ENCODE assay signal across 10 cellular contexts in genomic region chrX:103248553-103248952, GRCh38. TPM values are rescaled to one million over a fixed set of nuclear protein-coding genes. Genes with fewer than 3 reads are reported as not detected.
DNase-seq lines count a peak whose midpoint lies in the region; ATAC-seq and TF ChIP-seq lines count a peak whose summit lies in the region.
"Had no signal": no experiment of that assay in that cellular context is flagged by ENCODE, and none has a peak within 500 bp of the region (broad histone marks: within the 10 kb centered on the region; RNA-seq: fewer than 3 reads in every experiment).

No MANE protein-coding gene starts in this region.

- no peaks in the 10 kb centered on the region for H3K9me3 Mint-ChIP-seq in CD8-positive, alpha-beta T cell
- H3K9me3 Mint-ChIP-seq: IgD-negative memory B cell had no signal

- H3K27ac Mint-ChIP-seq in CD8-positive, alpha-beta T cell: no peak overlapping the region
- H3K27ac Mint-ChIP-seq: IgD-negative memory B cell had no signal

- H3K27me3 ChIP-seq in CD8-positive, alpha-beta T cell (ENCODE audit: insufficient read depth, low read length): no peaks in the 10 kb centered on the region

- H3K4me1 ChIP-seq in CD8-positive, alpha-beta T cell (ENCODE audit: insufficient read depth, low read length): no peaks in the 10 kb centered on the region

- intact Hi-C loops in CD8-positive, alpha-beta T cell (cut with DNase I, micrococcal nuclease): loop anchor here (1.0 kb wide), 1 partner anchor 37 kb away; no protein-coding TSS in a partner anchor

- ATAC-seq in CD8-positive, alpha-beta T cell: peak; percentile 61
- ATAC-seq in GM21723 (IDR thresholded peaks at IDR 0.05; ENCODE audit: unreplicated experiment) (peak; percentile 55), SK-N-SH treated with all-trans-retinoic acid at 6 μM for 48 hours (peak; percentile 66), GM21381 (IDR thresholded peaks at IDR 0.05; ENCODE audit: unreplicated experiment) (no peak), GM19397 (IDR thresholded peaks at IDR 0.05; ENCODE audit: unreplicated experiment) (no peak)

- no peak overlapping the region for H3K27ac ChIP-seq in CD8-positive, alpha-beta T cell (ENCODE audit: low read depth, low read length)

- H3K36me3 Mint-ChIP-seq in CD8-positive, alpha-beta T cell: peaks cover 4% of the 10 kb centered on the region
- H3K36me3 Mint-ChIP-seq: IgD-negative memory B cell had no signal

- H3K4me3 Mint-ChIP-seq in CD8-positive, alpha-beta T cell: no peak overlapping the region

- peak; percentile 44 for TF ChIP-seq CTCF in CD8-positive, alpha-beta T cell (IDR thresholded peaks at IDR 0.05)

- no peaks in the 10 kb centered on the region for H3K36me3 ChIP-seq in CD8-positive, alpha-beta T cell (ENCODE audit: insufficient read depth, low read length)

- no peak overlapping the region for H3K4me3 ChIP-seq in CD8-positive, alpha-beta T cell (ENCODE audit: low read depth, low read length)

- no peaks in the 10 kb centered on the region for H3K27me3 Mint-ChIP-seq in CD8-positive, alpha-beta T cell (ENCODE audit: low read depth)
- H3K27me3 Mint-ChIP-seq: IgD-negative memory B cell had no signal

- no peaks in the 10 kb centered on the region for H3K9me3 ChIP-seq in CD8-positive, alpha-beta T cell (ENCODE audit: low read length)

- CTCF ChIA-PET in CD8-positive, alpha-beta T cell (lab: Charles Lee): interaction anchor here (0.8 to 1.5 kb wide), 3 partner anchors 9 to 220 kb away, joined by 3 to 14 read pairs (median 3); no protein-coding TSS in a partner anchor

- DNase-seq in CD8-positive, alpha-beta T cell: no peak
- peak; percentile 28 for DNase-seq in iris pigment epithelial cell (ENCODE audit: low read depth)
- DNase-seq in activated CD8-positive, alpha-beta memory T cell treated with anti-CD3 and anti-CD28 coated beads, Interleukin-2, amount 50 U/mL, for 48 hours: no peak
- no peak for DNase-seq in kidney glomerular epithelial cell (lab: John Stamatoyannopoulos, UW)

- POLR2A ChIA-PET in CD8-positive, alpha-beta T cell (lab: Charles Lee): no interaction called here

- H3K4me1 Mint-ChIP-seq in CD8-positive, alpha-beta T cell (ENCODE audit: low read depth): peaks cover 16% of the 10 kb centered on the region

TF ChIP-seq in SK-N-SH treated with all-trans-retinoic acid at 6 μM for 48 hours, 23 proteins besides CTCF, POLR2A, EP300 and RAD21:
- TF ChIP-seq CSRNP3 (CRISPR knock-in tag; IDR thresholded peaks at IDR 0.05) (no peak), ZNF565 (CRISPR knock-in tag; conservative IDR thresholded peaks at IDR 0.05; ENCODE audit: low read depth) (no peak), RARB (CRISPR knock-in tag; IDR thresholded peaks at IDR 0.05) (no peak), ZFP3 (CRISPR knock-in tag; IDR thresholded peaks at IDR 0.05) (no peak), TOX (CRISPR knock-in tag; IDR thresholded peaks at IDR 0.05; ENCODE audit: borderline replicate concordance) (no peak), GLIS3 (CRISPR knock-in tag; IDR thresholded peaks at IDR 0.05) (no peak), CREB5 (CRISPR knock-in tag; IDR thresholded peaks at IDR 0.05; ENCODE audit: low read depth) (no peak), ZFP30 (CRISPR knock-in tag; IDR thresholded peaks at IDR 0.05) (no peak), ZNF70 (CRISPR knock-in tag; IDR thresholded peaks at IDR 0.05) (no peak), PPARA (CRISPR knock-in tag; IDR thresholded peaks at IDR 0.05; ENCODE audit: borderline replicate concordance) (no peak), ESRRG (CRISPR knock-in tag; IDR thresholded peaks at IDR 0.05) (no peak)
TF ChIP-seq in SK-N-SH treated with all-trans-retinoic acid at 6 μM for 48 hours: peak in this region for 0.

RNA-seq across cellular contexts. Expression of gene TCEAL8, which starts 6.4 kb away (rescaled TPM):
- 10 to 100 TPM; 11.3 to 11.8 TPM for total RNA-seq in CD8-positive, alpha-beta T cell

RNA-seq across cellular contexts. Expression of gene TCEAL5, which starts 28.0 kb away (rescaled TPM):
- total RNA-seq in CD8-positive, alpha-beta T cell: not detected
- total RNA-seq: glomerular endothelial cell had no signal

RNA-seq across cellular contexts. Expression of gene BEX4, which starts 33.6 kb away (rescaled TPM):
- 10 to 100 TPM; 50.6 to 54.3 TPM for total RNA-seq in CD8-positive, alpha-beta T cell

Comparison
In these comparisons a context has a peak if more than half of its experiments do, and no peak if none do; other contexts are left out.
1. ATAC-seq: peak in CD8-positive, alpha-beta T cell (single experiment), GM21723 (single experiment) and SK-N-SH treated with all-trans-retinoic acid at 6 μM for 48 hours (single experiment); none in GM21381 (single experiment) and GM19397 (single experiment).